8 cellular contexts compared by ENCODE assay signal in the genomic region with DNA sequence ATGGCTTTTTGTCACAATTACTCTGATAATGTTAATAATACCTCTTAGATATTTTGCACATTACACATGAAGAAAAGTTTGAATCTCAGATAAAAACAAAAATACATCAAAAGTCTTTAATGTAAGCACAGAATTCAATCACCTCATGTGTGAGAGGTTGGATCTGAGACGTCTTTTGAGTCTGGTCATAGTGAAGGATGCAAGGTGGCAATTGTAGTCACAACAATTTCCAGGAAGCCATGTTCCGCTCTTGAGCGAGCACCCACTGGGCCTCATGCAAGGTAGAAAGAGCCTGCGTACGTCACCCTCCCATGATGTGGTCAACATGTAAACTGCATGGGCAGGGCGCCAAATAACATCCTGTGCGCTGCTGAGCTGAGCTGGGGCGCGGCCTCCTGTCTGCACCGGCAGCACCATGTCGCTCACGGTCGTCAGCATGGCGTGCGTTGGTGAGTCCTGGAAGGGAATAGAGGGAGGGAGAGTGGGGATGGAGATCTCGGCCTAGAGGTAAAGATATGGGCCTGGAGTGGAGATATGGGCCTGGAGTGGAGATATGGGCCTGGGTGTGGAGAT. TPM values are rescaled to one million over a fixed set of nuclear protein-coding genes. Genes with fewer than 3 reads are reported as not detected.
"Had no signal": no experiment of that assay in that cellular context is flagged by ENCODE, and none has a peak within 500 bp of the region (broad histone marks: within the 10 kb centered on the region; RNA-seq: fewer than 3 reads in every experiment).

A gene (plus strand): TSS at position 383 of the 573 bp plus-strand sequence. CDS start 33 bp downstream, at position 416.

RNA-seq across cellular contexts. Expression of the gene that starts here (rescaled TPM):
- total RNA-seq: ascending aorta, breast epithelium, cardiac muscle cell, cerebellum, esophagus muscularis mucosa, foreskin keratinocyte, gastrocnemius medialis, WTC11 had no signal
